ENCODE assay signal across 1 cellular context in genomic region chr3:43995078-43995928, GRCh38.
TF ChIP-seq lines count a peak whose summit lies in the region.

No MANE protein-coding gene starts in this region.

TF ChIP-seq in HEK293, 187 proteins besides CTCF, POLR2A, EP300 and RAD21 (continued from another document):
- TF ChIP-seq, protein P1, sequence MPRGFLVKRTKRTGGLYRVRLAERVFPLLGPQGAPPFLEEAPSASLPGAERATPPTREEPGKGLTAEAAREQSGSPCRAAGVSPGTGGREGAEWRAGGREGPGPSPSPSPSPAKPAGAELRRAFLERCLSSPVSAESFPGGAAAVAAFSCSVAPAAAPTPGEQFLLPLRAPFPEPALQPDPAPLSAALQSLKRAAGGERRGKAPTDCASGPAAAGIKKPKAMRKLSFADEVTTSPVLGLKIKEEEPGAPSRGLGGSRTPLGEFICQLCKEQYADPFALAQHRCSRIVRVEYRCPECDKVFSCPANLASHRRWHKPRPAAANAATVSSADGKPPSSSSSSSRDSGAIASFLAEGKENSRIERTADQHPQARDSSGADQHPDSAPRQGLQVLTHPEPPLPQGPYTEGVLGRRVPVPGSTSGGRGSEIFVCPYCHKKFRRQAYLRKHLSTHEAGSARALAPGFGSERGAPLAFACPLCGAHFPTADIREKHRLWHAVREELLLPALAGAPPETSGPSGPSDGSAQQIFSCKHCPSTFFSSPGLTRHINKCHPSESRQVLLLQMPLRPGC (tag by site-specific recombination; IDR thresholded peaks at IDR 0.05), result 0 out of 2 replicates have a peak, but pooled peaks have one; percentile 19
